Comparison of ENCODE assay signal across 8 cellular contexts in the genomic region with DNA sequence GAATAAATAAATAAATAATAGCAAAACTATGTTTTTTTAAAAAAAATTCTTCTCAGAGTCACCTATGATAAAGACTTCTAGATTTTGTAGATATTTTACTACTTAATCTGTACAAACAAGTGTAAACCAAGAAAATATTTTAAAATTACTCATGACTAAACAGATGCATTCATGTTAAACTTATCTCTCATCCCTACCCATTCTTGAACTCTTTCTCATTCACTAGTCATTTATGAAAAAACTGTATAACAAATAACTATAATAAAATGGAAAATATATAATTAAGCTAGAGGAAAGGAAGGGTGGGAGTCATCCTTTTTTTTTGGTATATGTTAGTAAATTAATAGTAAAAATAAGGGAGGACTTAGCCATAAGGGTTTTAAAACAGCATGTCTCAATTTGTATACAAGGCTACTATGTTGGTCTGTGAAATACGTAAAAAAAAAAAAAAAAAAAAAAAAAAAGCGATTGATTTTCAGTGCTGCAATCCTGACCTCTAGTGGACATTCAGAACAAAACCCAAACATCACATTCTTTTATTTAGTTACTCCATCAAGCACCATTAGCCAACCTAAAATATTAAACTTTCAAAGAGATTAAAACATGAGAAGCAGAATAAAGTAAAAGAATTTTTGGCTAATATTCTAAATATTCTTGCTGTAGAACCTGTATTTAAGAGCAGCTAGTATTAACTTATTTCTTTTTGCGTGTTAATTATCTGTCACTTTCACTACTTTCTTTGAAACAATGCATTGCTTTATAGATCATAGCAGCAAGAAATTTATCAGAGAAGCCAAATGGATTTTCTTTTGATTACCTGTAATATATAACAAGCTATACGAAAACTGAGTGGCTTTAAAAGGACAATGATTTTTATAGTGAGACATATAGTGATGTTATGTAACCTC.
DNase-seq lines count a peak whose midpoint lies in the region; ATAC-seq, FAIRE-seq and TF ChIP-seq lines count a peak whose summit lies in the region.

No MANE protein-coding gene starts in this region.

- no peak for ATAC-seq in HepG2
- ATAC-seq in HG03108 (IDR thresholded peaks at IDR 0.05; ENCODE audit: unreplicated experiment), result no peak
- no peak for ATAC-seq in GM19023 (IDR thresholded peaks at IDR 0.05; ENCODE audit: unreplicated experiment)

- H3K27me3 ChIP-seq in AG04450 (ENCODE audit: control insufficient read depth, insufficient read depth, low read length), result no peaks in the 10 kb centered on the region
- no peaks in the 10 kb centered on the region for H3K27me3 ChIP-seq in bronchial epithelial cell (ENCODE audit: control insufficient read depth, insufficient read depth, low read length)
- no peaks in the 10 kb centered on the region for H3K27me3 ChIP-seq in HepG2 (ENCODE audit: control insufficient read depth in 1 of 2, insufficient read depth in 2 of 2, low read length in 2 of 2)

- POLR2A ChIA-PET in AG04450 (lab: Yijun Ruan, JAX), result no interaction called here
- POLR2A ChIA-PET in HepG2 (lab: Yijun Ruan, JAX), result no interaction called here

- DNase-seq in AG04450 (ENCODE audit: low read depth, low spot score) (peak; percentile 33), GM19239 (ENCODE audit: insufficient read length, low spot score) (no peak), NCI-H460 (ENCODE audit: extremely low read depth, low read depth) (peak; percentile 45), bronchial epithelial cell (ENCODE audit: low read depth) (peak; percentile 57), HepG2 (ENCODE audit: low spot score) (peak; percentile 35), posterior cingulate gyrus (no peak)

- H3K9me3 ChIP-seq in AG04450 (ENCODE audit: control insufficient read depth, insufficient read depth, low read length) (no peaks in the 10 kb centered on the region), HepG2 (ENCODE audit: low read length) (no peaks in the 10 kb centered on the region)

- peaks cover 6% of the 10 kb centered on the region; the same call in 1 of the 2 replicates for H3K4me1 ChIP-seq in HepG2 (ENCODE audit: insufficient read depth, low read length)

- intact Hi-C loops in HepG2 (cut with micrococcal nuclease; ENCODE audit: unreplicated experiment) (loop anchor here (1.0 kb wide), 2 partner anchors 482 to 486 kb away; no protein-coding TSS in a partner anchor), posterior cingulate gyrus (cut with DNase I) (loop anchor here (2.0 kb wide), 1 partner anchor 485 kb away; no protein-coding TSS in a partner anchor)

- no peak overlapping the region for H3K4me2 ChIP-seq in HepG2 (ENCODE audit: low read depth, low read length)

- TF ChIP-seq RAD21 in HepG2 (CRISPR knock-in tag; IDR thresholded peaks at IDR 0.05), result 0 out of 2 replicates have a peak, but pooled peaks have one; percentile 11

- no peak for TF ChIP-seq POLR2A in HepG2 (IDR thresholded peaks at IDR 0.05; ENCODE audit: insufficient read depth in 1 of 2, low read depth in 2 of 2, low read length in 2 of 2)

- H3K36me3 ChIP-seq in bronchial epithelial cell (ENCODE audit: control insufficient read depth, insufficient read depth, low read length) (no peaks in the 10 kb centered on the region), HepG2 (replicated peaks in 1 of 2; ENCODE audit: control insufficient read depth in 1 of 2, insufficient read depth in 2 of 2, low read length in 2 of 2) (no peaks in the 10 kb centered on the region)

- no TSS peak for BruUV-seq in HepG2 (replicated peaks; lab: Mats Ljungman, UMichigan)

- TF ChIP-seq CTCF in AG04450 (IDR thresholded peaks at IDR 0.05; ENCODE audit: low read depth, low read length) (peak; percentile 67), bronchial epithelial cell (IDR thresholded peaks at IDR 0.05; ENCODE audit: insufficient read depth, low read length, severe bottlenecking) (peak; percentile 52), HepG2 (CRISPR knock-in tag; IDR thresholded peaks at IDR 0.05) (peak; percentile 52)

- no peak overlapping the region for H3K9ac ChIP-seq in HepG2 (ENCODE audit: insufficient read depth, low read depth, low read length)

- in situ Hi-C loops in HepG2 (cut with HindIII; ENCODE audit: extremely low pct_ligation_motif_present, low pct_unique_long_range_greater_than_20kb), result no loop called here

- H3K79me2 ChIP-seq in HepG2 (ENCODE audit: insufficient read depth, low read length), result no peaks in the 10 kb centered on the region

- H4K20me1 ChIP-seq in HepG2 (ENCODE audit: insufficient read depth, low read length), result no peaks in the 10 kb centered on the region

- H3K27ac ChIP-seq in AG04450 (ENCODE audit: low read depth, low read length) (no peak overlapping the region), HepG2 (ENCODE audit: extremely low read length, insufficient read depth, low read length) (no peak overlapping the region)

- TF ChIP-seq EP300 in HepG2 (IDR thresholded peaks at IDR 0.05; ENCODE audit: low read depth in 2 of 2, low read length in 2 of 2), result no peak
- TF ChIP-seq EP300 in HepG2 (CRISPR knock-in tag; IDR thresholded peaks at IDR 0.05; ENCODE audit: borderline replicate concordance), result no peak

- H2AFZ ChIP-seq in HepG2 (ENCODE audit: low read length), result no peak overlapping the region

- CTCF ChIA-PET in AG04450 (lab: Charles Lee) (interaction anchor here (0.6 to 11.4 kb wide), 16 partner anchors 10 to 1026 kb away, joined by 3 to 243 read pairs (median 4); no protein-coding TSS in a partner anchor), HepG2 (lab: Yijun Ruan, JAX; ENCODE audit: low intra/inter-chr PET ratio, low total read pairs) (interaction anchor here (1.1 to 2.0 kb wide), 4 partner anchors 481 to 488 kb away, joined by 4 to 24 read pairs (median 6); no protein-coding TSS in a partner anchor)

- H3K4me3 ChIP-seq in AG04450 (ENCODE audit: low read depth, low read length), result no peak overlapping the region
- H3K4me3 ChIP-seq in bronchial epithelial cell (ENCODE audit: low read depth, low read length), result no peak overlapping the region
- no peak overlapping the region for H3K4me3 ChIP-seq in HepG2 (replicated peaks in 1 of 3; ENCODE audit: insufficient read depth in 1 of 3, low read depth in 2 of 3, low read length in 3 of 3)

- FAIRE-seq in GM19239 (lab: Jason Lieb, UNC), result peak; percentile 45
- no peak for FAIRE-seq in bronchial epithelial cell (lab: Jason Lieb, UNC)
- peak; percentile 63 for FAIRE-seq in HepG2 (lab: Jason Lieb, UNC)

- WGBS in HepG2 (ENCODE audit: low lambda C conversion rate), result 45% methylated on average over 4 of the region's 4 CpGs

TF ChIP-seq in HepG2, 621 proteins besides CTCF, POLR2A, EP300 and RAD21:
- TF ChIP-seq KMT2B (CRISPR knock-in tag; IDR thresholded peaks at IDR 0.05) (no peak), SMC3 (IDR thresholded peaks at IDR 0.05; ENCODE audit: low read length) (peak; percentile 66), ZNF362 (CRISPR knock-in tag; IDR thresholded peaks at IDR 0.05; ENCODE audit: borderline replicate concordance) (peak; percentile 94), MYC (CRISPR knock-in tag; IDR thresholded peaks at IDR 0.05; ENCODE audit: borderline replicate concordance) (no peak), STAG1 (CRISPR knock-in tag; IDR thresholded peaks at IDR 0.05) (peak; percentile 76)
- TF ChIP-seq, protein P1, sequence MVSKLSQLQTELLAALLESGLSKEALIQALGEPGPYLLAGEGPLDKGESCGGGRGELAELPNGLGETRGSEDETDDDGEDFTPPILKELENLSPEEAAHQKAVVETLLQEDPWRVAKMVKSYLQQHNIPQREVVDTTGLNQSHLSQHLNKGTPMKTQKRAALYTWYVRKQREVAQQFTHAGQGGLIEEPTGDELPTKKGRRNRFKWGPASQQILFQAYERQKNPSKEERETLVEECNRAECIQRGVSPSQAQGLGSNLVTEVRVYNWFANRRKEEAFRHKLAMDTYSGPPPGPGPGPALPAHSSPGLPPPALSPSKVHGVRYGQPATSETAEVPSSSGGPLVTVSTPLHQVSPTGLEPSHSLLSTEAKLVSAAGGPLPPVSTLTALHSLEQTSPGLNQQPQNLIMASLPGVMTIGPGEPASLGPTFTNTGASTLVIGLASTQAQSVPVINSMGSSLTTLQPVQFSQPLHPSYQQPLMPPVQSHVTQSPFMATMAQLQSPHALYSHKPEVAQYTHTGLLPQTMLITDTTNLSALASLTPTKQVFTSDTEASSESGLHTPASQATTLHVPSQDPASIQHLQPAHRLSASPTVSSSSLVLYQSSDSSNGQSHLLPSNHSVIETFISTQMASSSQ (IDR thresholded peaks at IDR 0.05; ENCODE audit: low read depth), result no peak
- TF ChIP-seq, protein P1 (CRISPR knock-in tag; IDR thresholded peaks at IDR 0.05; ENCODE audit: borderline replicate concordance), result no peak

Comparison
In these comparisons a context has a peak if more than half of its experiments do, and no peak if none do; other contexts are left out.
1. DNase-seq: peak in AG04450 (single experiment), NCI-H460 (single experiment), bronchial epithelial cell (single experiment) and HepG2 (single experiment); none in GM19239 (single experiment) and posterior cingulate gyrus (0 of 10).
2. Peak in every context shown above with its lines, with median percentiles within 50 percentile points of each other: CTCF ChIP-seq.